ENCODE assay signal across 9 cellular contexts in the genomic region with DNA sequence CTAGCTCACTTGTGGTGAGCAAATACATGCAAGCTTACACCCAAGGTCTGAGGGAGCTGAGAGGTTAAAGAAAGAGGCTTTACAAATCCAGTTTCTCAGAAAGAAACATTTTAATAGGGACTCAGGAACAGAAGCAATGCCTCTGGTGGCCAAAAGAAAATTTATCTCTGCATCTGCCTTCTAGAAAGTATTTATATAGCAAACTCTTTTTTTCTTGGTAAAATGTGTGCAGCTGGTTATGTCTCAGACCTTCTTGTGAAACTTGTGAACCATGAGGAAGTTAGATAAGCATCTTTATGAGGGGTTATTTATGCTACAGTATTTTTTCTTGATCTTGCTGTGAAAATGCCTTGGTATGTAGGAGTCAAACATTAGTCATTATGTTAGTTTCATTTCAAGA. TPM values are rescaled to one million over a fixed set of nuclear protein-coding genes. Genes with fewer than 3 reads are reported as not detected.
DNase-seq lines count a peak whose midpoint lies in the region; ATAC-seq and TF ChIP-seq lines count a peak whose summit lies in the region.
"Had no signal": no experiment of that assay in that cellular context is flagged by ENCODE, and none has a peak within 500 bp of the region (broad histone marks: within the 10 kb centered on the region; RNA-seq: fewer than 3 reads in every experiment).

No MANE protein-coding gene starts in this region.

- CTCF ChIA-PET in activated naive CD4-positive, alpha-beta T cell treated with anti-CD3 and anti-CD28 coated beads, Interleukin-2, amount 10 ng/mL, durations not matched to agents 7 days and 5 days (lab: Charles Lee), result no interaction called here
- CTCF ChIA-PET in activated naive CD4-positive, alpha-beta T cell treated with anti-CD3 and anti-CD28 coated beads for 36 hours (lab: Charles Lee), result no interaction called here

- H3K4me3 ChIP-seq in LNCaP clone FGC (ENCODE audit: low read depth, low read length), result no peak overlapping the region

- H3K27ac Mint-ChIP-seq in activated naive CD4-positive, alpha-beta T cell treated with anti-CD3 and anti-CD28 coated beads, Interleukin-2, amount 10 ng/mL, durations not matched to agents 7 days and 5 days, result peak overlapping the region; percentile 37
- H3K27ac Mint-ChIP-seq in activated naive CD4-positive, alpha-beta T cell treated with anti-CD3 and anti-CD28 coated beads for 36 hours, result no peak overlapping the region
- peak overlapping the region; percentile 31 for H3K27ac Mint-ChIP-seq in activated T-helper 2 cell treated with anti-CD3 and anti-CD28 coated beads, Interferon-gamma antibody, Interleukin-2, Interleukin-4, amounts not matched to agents 10 μg/mL and 5 μg/mL and 100 μg/mL, durations not matched to agents 14 hours and 24 hours and 36 hours
- peak overlapping the region; percentile 43 for H3K27ac Mint-ChIP-seq in stimulated activated naive B cell treated with anti-CD40 and anti-IgM and Interleukin-4, amounts not matched to agents 10 μg/mL and 1 μg/mL and 100 μg/mL, for 72 hours

- peaks cover 29% of the 10 kb centered on the region for H3K4me1 Mint-ChIP-seq in activated naive CD4-positive, alpha-beta T cell treated with anti-CD3 and anti-CD28 coated beads, Interleukin-2, amount 10 ng/mL, durations not matched to agents 7 days and 5 days
- H3K4me1 Mint-ChIP-seq in activated naive CD4-positive, alpha-beta T cell treated with anti-CD3 and anti-CD28 coated beads for 36 hours (ENCODE audit: low read depth), result peaks cover 22% of the 10 kb centered on the region
- H3K4me1 Mint-ChIP-seq in activated T-helper 2 cell treated with anti-CD3 and anti-CD28 coated beads, Interferon-gamma antibody, Interleukin-2, Interleukin-4, amounts not matched to agents 10 μg/mL and 5 μg/mL and 100 μg/mL, durations not matched to agents 14 hours and 24 hours and 36 hours (ENCODE audit: low read depth), result peaks cover 31% of the 10 kb centered on the region
- H3K4me1 Mint-ChIP-seq in stimulated activated naive B cell treated with anti-CD40 and anti-IgM and Interleukin-4, amounts not matched to agents 10 μg/mL and 1 μg/mL and 100 μg/mL, for 72 hours, result peaks cover 5 to 8% of the 10 kb centered on the region in 2 donors
- H3K4me1 Mint-ChIP-seq: neural crest cell had no signal

- TF ChIP-seq CTCF in LNCaP clone FGC (IDR thresholded peaks at IDR 0.05; ENCODE audit: control insufficient read depth, extremely low read depth, insufficient read depth), result no peak; the same call in 1 of the 2 replicates

- H3K9me3 Mint-ChIP-seq in activated naive CD4-positive, alpha-beta T cell treated with anti-CD3 and anti-CD28 coated beads, Interleukin-2, amount 10 ng/mL, durations not matched to agents 7 days and 5 days, result peaks cover 23% of the 10 kb centered on the region
- peaks cover 7% of the 10 kb centered on the region for H3K9me3 Mint-ChIP-seq in activated naive CD4-positive, alpha-beta T cell treated with anti-CD3 and anti-CD28 coated beads for 36 hours
- peaks cover 37% of the 10 kb centered on the region for H3K9me3 Mint-ChIP-seq in activated T-helper 2 cell treated with anti-CD3 and anti-CD28 coated beads, Interferon-gamma antibody, Interleukin-2, Interleukin-4, amounts not matched to agents 10 μg/mL and 5 μg/mL and 100 μg/mL, durations not matched to agents 14 hours and 24 hours and 36 hours
- H3K9me3 Mint-ChIP-seq in stimulated activated naive B cell treated with anti-CD40 and anti-IgM and Interleukin-4, amounts not matched to agents 10 μg/mL and 1 μg/mL and 100 μg/mL, for 72 hours, result peaks cover 9 to 13% of the 10 kb centered on the region in 2 donors

- ATAC-seq in stimulated activated naive B cell treated with anti-CD40 and anti-IgM and Interleukin-4, amounts not matched to agents 10 μg/mL and 1 μg/mL and 100 μg/mL, for 72 hours (replicated peaks), result peak; percentile 94 to 95
- ATAC-seq in left lobe of liver, result no peak

- H3K27me3 Mint-ChIP-seq in activated naive CD4-positive, alpha-beta T cell treated with anti-CD3 and anti-CD28 coated beads, Interleukin-2, amount 10 ng/mL, durations not matched to agents 7 days and 5 days, result no peaks in the 10 kb centered on the region
- no peaks in the 10 kb centered on the region for H3K27me3 Mint-ChIP-seq in activated naive CD4-positive, alpha-beta T cell treated with anti-CD3 and anti-CD28 coated beads for 36 hours (ENCODE audit: low read depth)
- H3K27me3 Mint-ChIP-seq in activated T-helper 2 cell treated with anti-CD3 and anti-CD28 coated beads, Interferon-gamma antibody, Interleukin-2, Interleukin-4, amounts not matched to agents 10 μg/mL and 5 μg/mL and 100 μg/mL, durations not matched to agents 14 hours and 24 hours and 36 hours (ENCODE audit: low read depth), result no peaks in the 10 kb centered on the region
- no peaks in the 10 kb centered on the region for H3K27me3 Mint-ChIP-seq in stimulated activated naive B cell treated with anti-CD40 and anti-IgM and Interleukin-4, amounts not matched to agents 10 μg/mL and 1 μg/mL and 100 μg/mL, for 72 hours

- no peak for DNase-seq in activated naive CD4-positive, alpha-beta T cell treated with anti-CD3 and anti-CD28 coated beads, Interleukin-2, amount 10 ng/mL, durations not matched to agents 7 days and 5 days
- no peak for DNase-seq in activated naive CD4-positive, alpha-beta T cell treated with anti-CD3 and anti-CD28 coated beads for 36 hours
- DNase-seq in LNCaP clone FGC (ENCODE audit: low read depth) (peak; percentile 28), Ammon's horn (ENCODE audit: low spot score) (no peak), cerebellar nuclear complex (lab: John Stamatoyannopoulos, UW) (no peak), left lobe of liver (ENCODE audit: low spot score) (no peak)
- DNase-seq in activated T-helper 2 cell treated with anti-CD3 and anti-CD28 coated beads, Interferon-gamma antibody, Interleukin-2, Interleukin-4, amounts not matched to agents 10 μg/mL and 5 μg/mL and 100 μg/mL, durations not matched to agents 14 hours and 24 hours and 36 hours (ENCODE audit: low spot score), result no peak
- no peak for DNase-seq in stimulated activated naive B cell treated with anti-CD40 and anti-IgM and Interleukin-4, amounts not matched to agents 10 μg/mL and 1 μg/mL and 100 μg/mL, for 72 hours

- H3K4me3 Mint-ChIP-seq in activated naive CD4-positive, alpha-beta T cell treated with anti-CD3 and anti-CD28 coated beads, Interleukin-2, amount 10 ng/mL, durations not matched to agents 7 days and 5 days, result no peak overlapping the region
- no peak overlapping the region for H3K4me3 Mint-ChIP-seq in activated naive CD4-positive, alpha-beta T cell treated with anti-CD3 and anti-CD28 coated beads for 36 hours
- no peak overlapping the region for H3K4me3 Mint-ChIP-seq in activated T-helper 2 cell treated with anti-CD3 and anti-CD28 coated beads, Interferon-gamma antibody, Interleukin-2, Interleukin-4, amounts not matched to agents 10 μg/mL and 5 μg/mL and 100 μg/mL, durations not matched to agents 14 hours and 24 hours and 36 hours (ENCODE audit: low read depth)
- no peak overlapping the region for H3K4me3 Mint-ChIP-seq in stimulated activated naive B cell treated with anti-CD40 and anti-IgM and Interleukin-4, amounts not matched to agents 10 μg/mL and 1 μg/mL and 100 μg/mL, for 72 hours
- H3K4me3 Mint-ChIP-seq: neural crest cell had no signal

- H3K36me3 Mint-ChIP-seq in activated naive CD4-positive, alpha-beta T cell treated with anti-CD3 and anti-CD28 coated beads, Interleukin-2, amount 10 ng/mL, durations not matched to agents 7 days and 5 days, result peaks cover 9% of the 10 kb centered on the region
- H3K36me3 Mint-ChIP-seq in activated naive CD4-positive, alpha-beta T cell treated with anti-CD3 and anti-CD28 coated beads for 36 hours (ENCODE audit: low read depth), result no peaks in the 10 kb centered on the region
- peaks cover 39% of the 10 kb centered on the region for H3K36me3 Mint-ChIP-seq in activated T-helper 2 cell treated with anti-CD3 and anti-CD28 coated beads, Interferon-gamma antibody, Interleukin-2, Interleukin-4, amounts not matched to agents 10 μg/mL and 5 μg/mL and 100 μg/mL, durations not matched to agents 14 hours and 24 hours and 36 hours (ENCODE audit: low read depth)
- H3K36me3 Mint-ChIP-seq in stimulated activated naive B cell treated with anti-CD40 and anti-IgM and Interleukin-4, amounts not matched to agents 10 μg/mL and 1 μg/mL and 100 μg/mL, for 72 hours, result peaks cover 4 to 5% of the 10 kb centered on the region in 2 donors

- intact Hi-C loops in activated naive CD4-positive, alpha-beta T cell treated with anti-CD3 and anti-CD28 coated beads for 36 hours (cut with micrococcal nuclease), result loop anchor here (2.0 to 5.0 kb wide), 2 partner anchors 139 to 276 kb away; no protein-coding TSS in a partner anchor
- intact Hi-C loops in activated T-helper 2 cell treated with anti-CD3 and anti-CD28 coated beads, Interferon-gamma antibody, Interleukin-2, Interleukin-4, amounts not matched to agents 10 μg/mL and 5 μg/mL and 100 μg/mL, durations not matched to agents 14 hours and 24 hours and 36 hours (cut with micrococcal nuclease), result loop anchor here (1.0 to 10.0 kb wide), 9 partner anchors 45 to 879 kb away; a partner anchor contains a TSS

RNA-seq across cellular contexts. Expression of a gene that starts 48.5 kb away (rescaled TPM):
- total RNA-seq in activated naive CD4-positive, alpha-beta T cell treated with anti-CD3 and anti-CD28 coated beads for 36 hours, result 1 to 10 TPM; 2.1 to 2.2 TPM
- 9.7 and 10.2 TPM in 2 replicates for total RNA-seq in activated T-helper 2 cell treated with anti-CD3 and anti-CD28 coated beads, Interferon-gamma antibody, Interleukin-2, Interleukin-4, amounts not matched to agents 10 μg/mL and 5 μg/mL and 100 μg/mL, durations not matched to agents 14 hours and 24 hours and 36 hours
- 0.25 TPM for total RNA-seq in left lobe of liver
- total RNA-seq: neural crest cell had no signal
